Comparison of ENCODE assay signal across 11 cellular contexts in the genomic region with DNA sequence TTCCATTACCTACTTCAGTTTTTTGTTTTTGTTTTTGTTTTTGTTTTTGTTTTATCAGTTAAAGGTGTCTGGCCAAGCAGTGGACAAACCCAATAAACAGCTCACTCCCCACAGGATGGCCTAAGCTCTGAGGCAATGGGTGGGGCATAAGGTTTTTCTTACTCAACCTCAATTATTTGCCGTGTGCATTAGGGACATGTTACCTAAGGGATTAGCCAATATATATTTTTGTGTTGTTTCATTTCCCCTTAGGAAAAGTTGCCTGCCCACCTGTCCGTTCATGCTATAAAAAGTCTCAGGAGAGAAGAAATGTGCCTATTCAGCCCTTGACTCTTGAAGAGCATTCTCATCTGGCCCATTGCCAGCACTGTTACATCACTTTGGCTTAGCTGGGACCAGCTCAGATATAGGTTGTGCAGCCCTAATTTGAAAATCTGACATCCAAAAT. TPM values are rescaled to one million over a fixed set of nuclear protein-coding genes. Genes with fewer than 3 reads are reported as not detected.
DNase-seq lines count a peak whose midpoint lies in the region; ATAC-seq and TF ChIP-seq lines count a peak whose summit lies in the region.
"Had no signal": no experiment of that assay in that cellular context is flagged by ENCODE, and none has a peak within 500 bp of the region (broad histone marks: within the 10 kb centered on the region; RNA-seq: fewer than 3 reads in every experiment).

No MANE protein-coding gene starts in this region.

- no peaks in the 10 kb centered on the region for H3K36me3 ChIP-seq in Panc1 (ENCODE audit: control insufficient read depth, insufficient read depth, low read length)

- H3K27ac Mint-ChIP-seq in stimulated activated memory B cell treated with anti-CD40 and anti-IgM and Interleukin-4, amounts not matched to agents 10 μg/mL and 1 μg/mL and 100 μg/mL, for 72 hours = no peak overlapping the region
- H3K27ac Mint-ChIP-seq: activated naive CD4-positive, alpha-beta T cell treated with anti-CD3 and anti-CD28 coated beads, Interleukin-2, amount 50 U/mL, for 72 hours had no signal

- TF ChIP-seq CTCF in Panc1 (IDR thresholded peaks at IDR 0.05) (no peak), foreskin keratinocyte (conservative IDR thresholded peaks at IDR 0.05) (no peak)

- H3K4me3 Mint-ChIP-seq in stimulated activated memory B cell treated with anti-CD40 and anti-IgM and Interleukin-4, amounts not matched to agents 10 μg/mL and 1 μg/mL and 100 μg/mL, for 72 hours = no peak overlapping the region

- no peak overlapping the region for H3K4me3 ChIP-seq in Panc1 (ENCODE audit: low read depth in 2 of 2, low read length in 2 of 2)

- ATAC-seq in Panc1 (no peak), foreskin keratinocyte (no peak)
- ATAC-seq in stimulated activated memory B cell treated with anti-CD40 and anti-IgM and Interleukin-4, amounts not matched to agents 10 μg/mL and 1 μg/mL and 100 μg/mL, for 72 hours = no peak
- ATAC-seq: activated naive CD4-positive, alpha-beta T cell treated with anti-CD3 and anti-CD28 coated beads, Interleukin-2, amount 50 U/mL, for 72 hours had no signal

- H3K27me3 ChIP-seq in Panc1 (ENCODE audit: control insufficient read depth, insufficient read depth, low read length) = no peaks in the 10 kb centered on the region
- H3K27me3 ChIP-seq in foreskin keratinocyte = no peaks in the 10 kb centered on the region

- H3K9me3 ChIP-seq in Panc1 (ENCODE audit: control insufficient read depth, insufficient read depth, low read depth, low read length) = no peaks in the 10 kb centered on the region

- CTCF ChIA-PET in Panc1 (lab: Charles Lee) = no interaction called here

- H3K27me3 Mint-ChIP-seq in stimulated activated memory B cell treated with anti-CD40 and anti-IgM and Interleukin-4, amounts not matched to agents 10 μg/mL and 1 μg/mL and 100 μg/mL, for 72 hours = no peaks in the 10 kb centered on the region

- H3K36me3 Mint-ChIP-seq in stimulated activated memory B cell treated with anti-CD40 and anti-IgM and Interleukin-4, amounts not matched to agents 10 μg/mL and 1 μg/mL and 100 μg/mL, for 72 hours = no peaks in the 10 kb centered on the region
- H3K36me3 Mint-ChIP-seq: activated naive CD4-positive, alpha-beta T cell treated with anti-CD3 and anti-CD28 coated beads, Interleukin-2, amount 50 U/mL, for 72 hours had no signal

- no peaks in the 10 kb centered on the region for H3K4me1 Mint-ChIP-seq in stimulated activated memory B cell treated with anti-CD40 and anti-IgM and Interleukin-4, amounts not matched to agents 10 μg/mL and 1 μg/mL and 100 μg/mL, for 72 hours

- intact Hi-C loops in Panc1 (cut with micrococcal nuclease; ENCODE audit: unreplicated experiment) = loop anchor here (10.0 kb wide), 1 partner anchor 101 kb away; no protein-coding TSS in a partner anchor

- POLR2A ChIA-PET in Panc1 (lab: Charles Lee) = interaction anchor here (0.6 kb wide), 1 partner anchor 90 kb away, joined by 10 read pairs; no protein-coding TSS in a partner anchor

- H3K27ac ChIP-seq in Panc1 (ENCODE audit: low read length) (peak overlapping the region; percentile 100; the same call in 1 of the 2 replicates), foreskin keratinocyte (no peak overlapping the region)

- no peaks in the 10 kb centered on the region for H3K9me3 Mint-ChIP-seq in stimulated activated memory B cell treated with anti-CD40 and anti-IgM and Interleukin-4, amounts not matched to agents 10 μg/mL and 1 μg/mL and 100 μg/mL, for 72 hours
- H3K9me3 Mint-ChIP-seq: activated naive CD4-positive, alpha-beta T cell treated with anti-CD3 and anti-CD28 coated beads, Interleukin-2, amount 50 U/mL, for 72 hours had no signal

- H3K4me1 ChIP-seq in Panc1 (ENCODE audit: control insufficient read depth, insufficient read depth, low read length) (peaks cover 77% of the 10 kb centered on the region), foreskin keratinocyte (peaks cover 48% of the 10 kb centered on the region)

- DNase-seq in COLO668 (lab: John Stamatoyannopoulos, UW; ENCODE audit: unreplicated experiment) (peak; percentile 21), LHCN-M2 (ENCODE audit: low read depth) (peak; percentile 33), Panc1 (ENCODE audit: low read depth, low spot score) (no peak), foreskin keratinocyte (peak; percentile 72 to 86), occipital lobe (lab: John Stamatoyannopoulos, UW) (no peak), T-helper 1 cell (no peak)
- no peak for DNase-seq in stimulated activated CD4-positive, alpha-beta T cell treated with anti-CD3 and anti-CD28 coated beads, Interleukin-12 subunit alpha, Interleukin-12 subunit beta, amount 100 ng/mL, for 4 hours
- DNase-seq: midbrain, NCI-H1048 had no signal

- no TSS peak for BruUV-seq in Panc1 (replicated peaks; lab: Mats Ljungman, UMichigan)

- in situ Hi-C loops in Panc1 (cut with HindIII; ENCODE audit: low pct_unique_long_range_greater_than_20kb, low sequenced_read_pairs) = no loop called here

RNA-seq across cellular contexts. Expression of gene SH3RF2, which starts 7.3 kb away (rescaled TPM):
- total RNA-seq in LHCN-M2 (2014; rRNA removed) (1.2 and 1.9 TPM in 2 replicates), Panc1 (2021; ENCODE audit: unreplicated experiment) (23.1 TPM), foreskin keratinocyte (37.1 and 40.7 TPM in 2 replicates), occipital lobe (0.31 TPM)
- 2.5 TPM for polyA plus RNA-seq in LHCN-M2 (2012)
- 11.3 TPM for polyA plus RNA-seq in Panc1 (2012; ENCODE audit: insufficient read length)
- 22.9 and 23.9 TPM in 2 replicates for polyA plus RNA-seq in foreskin keratinocyte
- total RNA-seq: activated naive CD4-positive, alpha-beta T cell treated with anti-CD3 and anti-CD28 coated beads, Interleukin-2, amount 50 U/mL, for 72 hours had no signal

Comparison
In these comparisons a context has a peak if more than half of its experiments do, and no peak if none do; other contexts are left out.
1. DNase-seq: peak in COLO668 (single experiment), LHCN-M2 (single experiment) and foreskin keratinocyte (2 of 2); none in Panc1 (single experiment), stimulated activated CD4-positive, alpha-beta T cell treated with anti-CD3 and anti-CD28 coated beads, Interleukin-12 subunit alpha, Interleukin-12 subunit beta, amount 100 ng/mL, for 4 hours (single experiment), occipital lobe (single experiment) and T-helper 1 cell (0 of 5).